23 cellular contexts compared by ENCODE assay signal in genomic region chr17:40022497-40022896, GRCh38. TPM values are rescaled to one million over a fixed set of nuclear protein-coding genes. Genes with fewer than 3 reads are reported as not detected.
DNase-seq lines count a peak whose midpoint lies in the region; TF ChIP-seq lines count a peak whose summit lies in the region.
"Had no signal": no experiment of that assay in that cellular context is flagged by ENCODE, and none has a peak within 500 bp of the region (broad histone marks: within the 10 kb centered on the region; RNA-seq: fewer than 3 reads in every experiment).

No MANE protein-coding gene starts in this region.

- in situ Hi-C loops in G401 (cut with HindIII; ENCODE audit: low sequenced_read_pairs): no loop called here

- no peaks in the 10 kb centered on the region for H3K79me2 ChIP-seq in osteoblast (ENCODE audit: insufficient read depth, low read length)

- H3K9me3 ChIP-seq in osteoblast (ENCODE audit: low read depth, low read length) (no peaks in the 10 kb centered on the region), vagina (no peaks in the 10 kb centered on the region)
- H3K9me3 ChIP-seq in CD4-positive, alpha-beta memory T cell (ENCODE audit: control insufficient read depth in 1 of 2, low read length in 2 of 2): no peaks in the 10 kb centered on the region
- H3K9me3 ChIP-seq: sigmoid colon, SK-N-SH had no signal

- H3K36me3 ChIP-seq in osteoblast (ENCODE audit: insufficient read depth, low read length): peaks cover 34% of the 10 kb centered on the region
- peaks cover 0 to 22% of the 10 kb centered on the region in 2 donors for H3K36me3 ChIP-seq in vagina
- H3K36me3 ChIP-seq in CD4-positive, alpha-beta memory T cell (ENCODE audit: insufficient read depth, low read length): peaks cover 49% of the 10 kb centered on the region

- intact Hi-C loops in vagina (cut with DNase I): no loop called here
- intact Hi-C loops in CD4-positive, alpha-beta memory T cell (cut with micrococcal nuclease): no loop called here

- H3K9me3 Mint-ChIP-seq in CD4-positive, alpha-beta memory T cell: no peaks in the 10 kb centered on the region
- H3K9me3 Mint-ChIP-seq: CD4-positive, alpha-beta T cell; effector memory CD8-positive, alpha-beta T cell had no signal

- H3K4me1 ChIP-seq in osteoblast (ENCODE audit: insufficient read depth, low read length) (peaks cover 26% of the 10 kb centered on the region), vagina (peaks cover 99% of the 10 kb centered on the region)
- peaks cover 25% of the 10 kb centered on the region for H3K4me1 ChIP-seq in CD4-positive, alpha-beta memory T cell (ENCODE audit: insufficient read depth, low read length)

- no peak overlapping the region for H3K4me3 Mint-ChIP-seq in CD4-positive, alpha-beta memory T cell
- H3K4me3 Mint-ChIP-seq: activated CD4-positive, alpha-beta T cell treated with anti-CD3 and anti-CD28 coated beads for 36 hours; CD4-positive, alpha-beta T cell; effector memory CD8-positive, alpha-beta T cell; T-helper 17 cell had no signal

- H3K27me3 ChIP-seq in osteoblast (ENCODE audit: insufficient read depth, low read length) (no peaks in the 10 kb centered on the region), vagina (no peaks in the 10 kb centered on the region)
- H3K27me3 ChIP-seq in CD4-positive, alpha-beta memory T cell (ENCODE audit: insufficient read depth, low read length): no peaks in the 10 kb centered on the region
- H3K27me3 ChIP-seq: sigmoid colon had no signal

- DNase-seq in HuH-7.5 (ENCODE audit: low spot score) (peak; percentile 0), epithelial cell of prostate (ENCODE audit: low read depth, low spot score) (no peak), osteoblast (ENCODE audit: insufficient read length, low spot score, missing footprints) (peak; percentile 52), vagina (ENCODE audit: extremely low spot score in 2 of 2) (no peak), G401 (ENCODE audit: low spot score) (no peak), DMS114 treated with DMSO at 0.1 percent for 48 hours (lab: John Stamatoyannopoulos, UW; ENCODE audit: unreplicated experiment) (no peak)
- DNase-seq in CD4-positive, alpha-beta memory T cell: no peak
- DNase-seq: activated CD4-positive, alpha-beta T cell treated with anti-CD3 and anti-CD28 coated beads for 36 hours; activated gamma-delta T cell treated with Interleukin-2 at 50 U/mL for 16 hours; CD4-positive, alpha-beta T cell; effector memory CD8-positive, alpha-beta T cell; GF-D8; NCI-H187 treated with DMSO at 0.1 percent for 48 hours; NCI-H226; sigmoid colon; SK-N-SH; T-helper 17 cell had no signal

- peak overlapping the region; percentile 85 for H3K27ac ChIP-seq in epithelial cell of prostate
- no peak overlapping the region for H3K27ac ChIP-seq in osteoblast (ENCODE audit: low read depth, low read length)
- peak overlapping the region; percentile 89 for H3K27ac ChIP-seq in vagina
- no peak overlapping the region for H3K27ac ChIP-seq in CD4-positive, alpha-beta memory T cell (ENCODE audit: low read depth, low read length)

- H3K4me3 ChIP-seq in osteoblast (ENCODE audit: insufficient read depth, low read length) (no peak overlapping the region), vagina (no peak overlapping the region)
- H3K4me3 ChIP-seq in CD4-positive, alpha-beta memory T cell (ENCODE audit: low read length in 2 of 2): no peak overlapping the region
- H3K4me3 ChIP-seq: lung, sigmoid colon had no signal

- peaks cover 18 to 24% (median 21%) of the 10 kb centered on the region in 4 donors for H3K4me1 Mint-ChIP-seq in CD4-positive, alpha-beta memory T cell

- H3K27me3 Mint-ChIP-seq in CD4-positive, alpha-beta memory T cell: no peaks in the 10 kb centered on the region
- H3K27me3 Mint-ChIP-seq: activated CD4-positive, alpha-beta T cell treated with anti-CD3 and anti-CD28 coated beads for 36 hours; CD4-positive, alpha-beta T cell; effector memory CD8-positive, alpha-beta T cell; progenitor cell of endocrine pancreas; T-helper 17 cell had no signal

- no peak for TF ChIP-seq POLR2A in vagina (IDR thresholded peaks at IDR 0.05)

- H2AFZ ChIP-seq in osteoblast (ENCODE audit: low read length): no peak overlapping the region

- POLR2A ChIA-PET in CD4-positive, alpha-beta memory T cell (lab: Charles Lee; ENCODE audit: partially characterized antibody): no interaction called here

- peaks cover 21 to 56% of the 10 kb centered on the region in 2 donors for H3K36me3 Mint-ChIP-seq in CD4-positive, alpha-beta memory T cell

- TF ChIP-seq CTCF in osteoblast (IDR thresholded peaks at IDR 0.05; ENCODE audit: extremely low read depth, low read depth, low read length): no peak
- TF ChIP-seq CTCF in vagina (IDR thresholded peaks at IDR 0.05): no peak

- H3K4me2 ChIP-seq in osteoblast (ENCODE audit: insufficient read depth, low read length): no peak overlapping the region

- CTCF ChIA-PET in CD4-positive, alpha-beta memory T cell (lab: Charles Lee; ENCODE audit: partially characterized antibody): interaction anchor here (1.3 to 2.2 kb wide), 2 partner anchors 15 to 169 kb away, joined by 3 to 5 read pairs; no protein-coding TSS in a partner anchor

- no peak overlapping the region for H3K27ac Mint-ChIP-seq in CD4-positive, alpha-beta memory T cell
- H3K27ac Mint-ChIP-seq: activated CD4-positive, alpha-beta T cell treated with anti-CD3 and anti-CD28 coated beads for 36 hours; CD4-positive, alpha-beta T cell; effector memory CD8-positive, alpha-beta T cell; progenitor cell of endocrine pancreas; T-helper 17 cell had no signal

- peaks cover 5% of the 10 kb centered on the region for H4K20me1 ChIP-seq in osteoblast (ENCODE audit: insufficient read depth, low read length)

RNA-seq across cellular contexts. Expression of gene CSF3, which starts 7.3 kb away (rescaled TPM):
- total RNA-seq in osteoblast (not detected in 2 replicates), vagina (25.3 TPM)
- total RNA-seq in CD4-positive, alpha-beta memory T cell: not detected
- not detected for polyA plus RNA-seq in CD4-positive, alpha-beta memory T cell
- total RNA-seq in G401 (2014; rRNA removed; shearing (Covaris generic)): not detected in 2 replicates
- total RNA-seq: activated CD4-positive, alpha-beta T cell treated with anti-CD3 and anti-CD28 coated beads for 36 hours; CD4-positive, alpha-beta T cell; H1; HepG2; progenitor cell of endocrine pancreas; T-helper 17 cell; urinary bladder had no signal
- polyA plus RNA-seq: SK-N-SH had no signal

RNA-seq across cellular contexts. Expression of gene MED24, which starts 31.7 kb away (rescaled TPM):
- total RNA-seq in osteoblast: 33.6 and 36.6 TPM in 2 replicates
- 106 TPM for total RNA-seq in vagina
- 10 to 100 TPM; 81.1 to 93.0 TPM for total RNA-seq in CD4-positive, alpha-beta memory T cell
- polyA plus RNA-seq in CD4-positive, alpha-beta memory T cell: 10 to 100 TPM; 34.0 to 46.2 TPM
- 70.0 and 90.8 TPM in 2 replicates for total RNA-seq in G401 (2014; rRNA removed; shearing (Covaris generic))

RNA-seq across cellular contexts. Expression of gene THRA, which starts 40.3 kb away (rescaled TPM):
- total RNA-seq in osteoblast (30.6 and 33.3 TPM in 2 replicates), vagina (40.3 TPM)
- 10 to 100 TPM; 35.9 to 41.3 TPM for total RNA-seq in CD4-positive, alpha-beta memory T cell
- polyA plus RNA-seq in CD4-positive, alpha-beta memory T cell: 10 to 100 TPM in 1 of 2 donors, 1 to 10 TPM in 1; 5.8 to 11.9 TPM
- 11.8 and 18.4 TPM in 2 replicates for total RNA-seq in G401 (2014; rRNA removed; shearing (Covaris generic))

RNA-seq across cellular contexts. Expression of gene PSMD3, which starts 41.9 kb away (rescaled TPM):
- total RNA-seq in osteoblast: 94.8 and 99.3 TPM in 2 replicates
- total RNA-seq in vagina: 95.0 TPM
- 10 to 100 TPM; 59.7 to 60.3 TPM for total RNA-seq in CD4-positive, alpha-beta memory T cell
- 10 to 100 TPM; 44.6 to 47.9 TPM for polyA plus RNA-seq in CD4-positive, alpha-beta memory T cell
- 248 and 317 TPM in 2 replicates for total RNA-seq in G401 (2014; rRNA removed; shearing (Covaris generic))

RNA-seq across cellular contexts. Expression of gene GSDMA, which starts 59.7 kb away (rescaled TPM):
- total RNA-seq in osteoblast (under 0.01 TPM in 1 of 2 replicates, not detected in the other), vagina (0.74 TPM)
- under 1 TPM; 0.23 to 0.25 TPM for total RNA-seq in CD4-positive, alpha-beta memory T cell
- polyA plus RNA-seq in CD4-positive, alpha-beta memory T cell: 1 to 10 TPM in 1 of 2 donors, under 1 TPM in 1; 0.42 to 1.1 TPM
- not detected in 2 replicates for total RNA-seq in G401 (2014; rRNA removed; shearing (Covaris generic))
- total RNA-seq: H1, HepG2, LHCN-M2, progenitor cell of endocrine pancreas had no signal
- polyA plus RNA-seq: HepG2, SK-N-SH had no signal

Comparison
In these comparisons a context has a peak if more than half of its experiments do, and no peak if none do; other contexts are left out.
1. DNase-seq: peak in HuH-7.5 (single experiment) and osteoblast (single experiment); none in epithelial cell of prostate (single experiment), vagina (0 of 2), CD4-positive, alpha-beta memory T cell (0 of 5), G401 (single experiment) and DMS114 treated with DMSO at 0.1 percent for 48 hours (single experiment).
2. H3K27ac ChIP-seq: peak in epithelial cell of prostate (single experiment) and vagina (single experiment); none in osteoblast (single experiment) and CD4-positive, alpha-beta memory T cell (single experiment).
3. RNA of gene CSF3, which starts 7.3 kb away (total RNA-seq): 25.3 TPM in vagina (single experiment); not detected in osteoblast, not detected in CD4-positive, alpha-beta memory T cell and not detected in G401; every median in the first group is over 10 times any median in the second.